In the genomic region with DNA sequence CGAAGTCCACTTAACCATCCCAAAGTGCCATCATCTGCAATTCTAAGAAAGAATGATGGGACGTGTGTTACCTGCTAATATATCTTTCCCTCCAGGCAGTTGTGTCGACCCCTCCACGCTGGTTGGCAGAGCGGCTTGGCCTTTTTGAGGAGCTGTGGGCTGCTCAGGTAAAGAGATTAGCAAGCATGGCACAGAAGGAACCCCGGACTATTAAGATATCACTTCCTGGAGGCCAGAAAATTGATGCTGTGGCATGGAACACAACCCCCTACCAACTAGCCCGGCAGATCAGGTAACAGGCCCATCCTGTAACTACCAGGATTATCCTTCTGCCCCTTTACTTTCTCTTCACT, we compare ENCODE assay signal across 8 cellular contexts. TPM values are rescaled to one million over a fixed set of nuclear protein-coding genes. Genes with fewer than 3 reads are reported as not detected.
A peak's percentile ranks its signal among the peaks of the same experiment; 100 is the strongest.
DNase-seq lines count a peak whose midpoint lies in the region; ATAC-seq, FAIRE-seq and TF ChIP-seq lines count a peak whose summit lies in the region.

No MANE protein-coding gene starts in this region.

- H2AFZ ChIP-seq in K562 (ENCODE audit: low read depth, low read length) (peak overlapping the region; percentile 87), mesenchymal stem cell (ENCODE audit: low read depth, low read length) (no peak overlapping the region)

- peak overlapping the region; percentile 90 to 94; a peak in 3 of 4 replicates for H3K9ac ChIP-seq in K562 (ENCODE audit: insufficient read depth in 1 of 2, low read depth in 2 of 2, low read length in 2 of 2)
- H3K9ac ChIP-seq in mesenchymal stem cell (ENCODE audit: low read length), result peak overlapping the region; percentile 96

- H3K4me2 ChIP-seq in K562 (ENCODE audit: insufficient read depth, low read length) (peak overlapping the region; percentile 96), mesenchymal stem cell (ENCODE audit: low read length, poor library complexity, severe bottlenecking) (peak overlapping the region; percentile 83)

- no peak overlapping the region for H2BK5ac ChIP-seq in mesenchymal stem cell (ENCODE audit: low read depth, low read length, poor library complexity, severe bottlenecking)

- H2BK120ac ChIP-seq in mesenchymal stem cell (ENCODE audit: low read depth, low read length), result no peak overlapping the region

- no peak overlapping the region for H3K23ac ChIP-seq in mesenchymal stem cell (ENCODE audit: low read length in 2 of 2)

- H3K4me1 ChIP-seq in cardiac muscle cell (ENCODE audit: low read depth) (peaks cover 8% of the 10 kb centered on the region), K562 (replicated peaks in 1 of 2; ENCODE audit: control insufficient read depth in 2 of 2, insufficient read depth in 2 of 2, low read length in 2 of 2) (peaks cover 3 to 10% of the 10 kb centered on the region in 2 experiments; a peak in 3 of 5 replicates), mesenchymal stem cell (ENCODE audit: control insufficient read depth, insufficient read depth, low read depth, low read length) (peaks cover 4% of the 10 kb centered on the region), vagina (peaks cover 10% of the 10 kb centered on the region)

- H4K8ac ChIP-seq in mesenchymal stem cell (ENCODE audit: low read length), result peak overlapping the region; percentile 96

- H4K20me1 ChIP-seq in K562 (replicated peaks; ENCODE audit: control insufficient read depth, insufficient read depth, low read length), result no peaks in the 10 kb centered on the region

- H3K79me2 ChIP-seq in K562 (ENCODE audit: control insufficient read depth, insufficient read depth, low read length), result peaks cover 18% of the 10 kb centered on the region

- TF ChIP-seq EP300 in K562 (IDR thresholded peaks at IDR 0.05; ENCODE audit: low read length), result no peak

- TF ChIP-seq CTCF in cardiac muscle cell (IDR thresholded peaks at IDR 0.05; ENCODE audit: low read depth, low read length) (no peak), K562 (IDR thresholded peaks at IDR 0.05 in 2 of 3, conservative IDR thresholded peaks at IDR 0.05 in 1 of 3; ENCODE audit: insufficient read depth in 2 of 3, low read depth in 1 of 3, low read length in 3 of 3) (no peak), vagina (IDR thresholded peaks at IDR 0.05) (no peak)

- H4K91ac ChIP-seq in mesenchymal stem cell (ENCODE audit: low read length), result peak overlapping the region; percentile 48

- TSS peak; percentile 84 for BruUV-seq in K562 (replicated peaks; lab: Mats Ljungman, UMichigan)

- H3K14ac ChIP-seq in mesenchymal stem cell (ENCODE audit: low read length in 2 of 2), result no peak overlapping the region

- POLR2A ChIA-PET in K562 (lab: Yijun Ruan, JAX), result interaction anchor here (1.0 to 1.5 kb wide), 3 partner anchors 73 to 92 kb away, joined by 3 to 4 read pairs (median 3); partner anchors contain the start of gene MCL1

- no peak overlapping the region for H2AK5ac ChIP-seq in mesenchymal stem cell (ENCODE audit: low read length, severe bottlenecking)

- H3K36me3 ChIP-seq in cardiac muscle cell, result peaks cover 23% of the 10 kb centered on the region
- H3K36me3 ChIP-seq in K562 (ENCODE audit: control insufficient read depth, insufficient read depth, low read length), result peaks cover 38% of the 10 kb centered on the region
- H3K36me3 ChIP-seq in mesenchymal stem cell (ENCODE audit: control insufficient read depth in 1 of 2, insufficient read depth in 2 of 2, low read depth in 1 of 2, low read length in 2 of 2), result peaks cover 11 to 34% of the 10 kb centered on the region in 2 experiments
- peaks cover 0 to 14% of the 10 kb centered on the region in 2 donors for H3K36me3 ChIP-seq in vagina

- H3K9me1 ChIP-seq in K562 (ENCODE audit: control insufficient read depth, insufficient read depth, low read length), result no peaks in the 10 kb centered on the region

- WGBS in K562 (ENCODE audit: insufficient coverage, low coverage, missing lambda C conversion rate), result 0% methylated on average over 7 of the region's 7 CpGs
- WGBS in mesenchymal stem cell, result 11% methylated on average over 6 of the region's 7 CpGs

- H3K79me1 ChIP-seq in mesenchymal stem cell (replicated peaks; ENCODE audit: low read length, poor library complexity, severe bottlenecking), result peaks cover 8% of the 10 kb centered on the region

- H3K9me3 ChIP-seq in cardiac muscle cell (ENCODE audit: low read depth), result no peaks in the 10 kb centered on the region
- H3K9me3 ChIP-seq in K562 (replicated peaks; ENCODE audit: control insufficient read depth, insufficient read depth, low read depth, low read length), result no peaks in the 10 kb centered on the region
- H3K9me3 ChIP-seq in mesenchymal stem cell (ENCODE audit: control insufficient read depth, low read length), result no peaks in the 10 kb centered on the region
- H3K9me3 ChIP-seq in vagina, result no peaks in the 10 kb centered on the region

- H2BK15ac ChIP-seq in mesenchymal stem cell (ENCODE audit: low read depth, poor library complexity, severe bottlenecking), result no peak overlapping the region

- in situ Hi-C loops in K562 (cut with MboI), result no loop called here

- DNase-seq in cardiac muscle cell (ENCODE audit: low read depth in 1 of 2, low spot score in 1 of 2) (no peak), Right ventricle myocardium superior (no peak), K562 (ENCODE audit: extremely low read depth in 1 of 4, low spot score in 3 of 4) (no peak), mesenchymal stem cell (no peak), vagina (ENCODE audit: extremely low spot score in 2 of 2) (no peak), OCI-M2 (lab: John Stamatoyannopoulos, UW; ENCODE audit: unreplicated experiment) (no peak)

- TF ChIP-seq RAD21 in K562 (CRISPR knock-in tag; conservative IDR thresholded peaks at IDR 0.05 in 1 of 2, IDR thresholded peaks at IDR 0.05 in 1 of 2), result no peak

- FAIRE-seq in K562 (lab: Jason Lieb, UNC), result no peak

- CTCF ChIA-PET in K562 (lab: Yijun Ruan, JAX; ENCODE audit: low intra/inter-chr PET ratio), result interaction anchor here (0.6 kb wide), 1 partner anchor 119 kb away, joined by 3 read pairs; no protein-coding TSS in a partner anchor

- peak overlapping the region; percentile 92 for H3K4me3 ChIP-seq in cardiac muscle cell
- H3K4me3 ChIP-seq in K562, result peak overlapping the region; percentile 74
- H3K4me3 ChIP-seq in mesenchymal stem cell (ENCODE audit: insufficient read depth in 1 of 2, low read depth in 1 of 2, low read length in 2 of 2), result peak overlapping the region; percentile 81 to 94
- peak overlapping the region; percentile 77 to 81 for H3K4me3 ChIP-seq in vagina

- ATAC-seq in Right ventricle myocardium superior (ENCODE audit: poor library complexity) (no peak), K562 (no peak), GM18511 (IDR thresholded peaks at IDR 0.05; ENCODE audit: unreplicated experiment) (no peak), GM21717 (IDR thresholded peaks at IDR 0.05; ENCODE audit: unreplicated experiment) (no peak)

- no peak for TF ChIP-seq POLR2A in K562 (conservative IDR thresholded peaks at IDR 0.05)
- no peak for TF ChIP-seq POLR2A in vagina (IDR thresholded peaks at IDR 0.05)

- no peak overlapping the region for H2BK12ac ChIP-seq in mesenchymal stem cell (ENCODE audit: low read length in 2 of 2)

- peak overlapping the region in 1 of 2 experiments; percentile 75 for H3K4ac ChIP-seq in mesenchymal stem cell (ENCODE audit: low read depth in 1 of 2, low read length in 2 of 2)

- H3K18ac ChIP-seq in mesenchymal stem cell (ENCODE audit: low read depth in 1 of 2, low read length in 2 of 2), result no peak overlapping the region

- H3K27me3 ChIP-seq in cardiac muscle cell (no peaks in the 10 kb centered on the region), K562 (ENCODE audit: control insufficient read depth in 2 of 2, insufficient read depth in 2 of 2, low read length in 2 of 2) (no peaks in the 10 kb centered on the region), mesenchymal stem cell (ENCODE audit: control insufficient read depth in 1 of 2, insufficient read depth in 1 of 2, low read length in 2 of 2) (no peaks in the 10 kb centered on the region), vagina (no peaks in the 10 kb centered on the region)

- intact Hi-C loops in Right ventricle myocardium superior (cut with DNase I) (no loop called here), K562 (cut with micrococcal nuclease) (loop anchor here (1.0 to 10.0 kb wide), 3 partner anchors 28 to 137 kb away; partner anchors contain the start of genes ENSA and FALEC), vagina (cut with DNase I) (no loop called here)

- no peak overlapping the region for H3K27ac ChIP-seq in cardiac muscle cell
- H3K27ac ChIP-seq in K562 (ENCODE audit: extremely low read depth, low read depth, low read length), result peak overlapping the region; percentile 74
- H3K27ac ChIP-seq in mesenchymal stem cell (ENCODE audit: low read length, poor library complexity, severe bottlenecking), result no peak overlapping the region
- H3K27ac ChIP-seq in vagina, result peak overlapping the region; percentile 76

RNA-seq across cellular contexts. Expression of gene TARS2, which starts 0.5 kb away (rescaled TPM):
- total RNA-seq in cardiac muscle cell (34.5 and 35.7 TPM in 2 replicates), Right ventricle myocardium superior (28.0 TPM), K562 (2014; rRNA removed) (40.1 and 41.6 TPM in 2 replicates), K562 (2014; rRNA removed; fragmentation: Illumina TruSeq; extraction: Trizol) (27.5 and 30.3 TPM in 2 replicates), K562 (2015; rRNA removed; fragmentation: Illumina TruSeq; extraction: Trizol) (28.2 TPM in 2 replicates), K562 (2021) (37.1 and 39.4 TPM in 2 replicates), vagina (17.4 TPM)
- polyA plus RNA-seq in cardiac muscle cell (46.8 and 62.5 TPM in 2 replicates), K562 (2011; rRNA removed) (46.7 and 54.5 TPM in 2 replicates), K562 (2014; fragmentation: Illumina TruSeq; extraction: Trizol) (62.5 and 64.2 TPM in 2 replicates), K562 (2014; fragmentation: Nextera tagmentation; extraction: Ambion mirVana) (10 to 100 TPM; 17.0 to 30.1 TPM), K562 (2014; rRNA removed) (45.5 and 46.3 TPM in 2 replicates)
- total RNA-seq in K562 (2011; cell fraction: chromatin; rRNA removed; ENCODE audit: low replicate concordance), result 83.9 and 98.9 TPM in 2 replicates
- total RNA-seq in K562 (2011; cell fraction: nucleolus; rRNA removed), result 62.9 and 65.5 TPM in 2 replicates
- 81.2 and 104 TPM in 2 replicates for total RNA-seq in K562 (2011; cell fraction: nucleoplasm; rRNA removed)
- 89.9 and 98.0 TPM in 2 replicates for polyA plus RNA-seq in K562 (2011; cell fraction: cytosol; rRNA removed)
- 61.7 and 64.6 TPM in 2 replicates for polyA plus RNA-seq in K562 (2011; cell fraction: nucleus; rRNA removed)
- polyA plus RNA-seq in K562 (2012), result 29.7 and 42.9 TPM in 2 replicates
- 40.2 and 45.0 TPM in 2 replicates for polyA minus RNA-seq in K562 (2011; rRNA and poly(A)+ RNA removed)
- 25.4 and 31.6 TPM in 2 replicates for polyA minus RNA-seq in K562 (2011; cell fraction: cytosol; rRNA and poly(A)+ RNA removed)
- 31.9 and 57.9 TPM in 2 replicates for polyA minus RNA-seq in K562 (2011; cell fraction: nucleus; rRNA and poly(A)+ RNA removed)
- 8.9 TPM for polyA plus RNA-seq in mesenchymal stem cell (2013, experiment 1 of 2)
- 7.9 TPM for polyA plus RNA-seq in mesenchymal stem cell (2013, experiment 2 of 2)

RNA-seq across cellular contexts. Expression of gene ECM1, which starts 20.2 kb away (rescaled TPM):
- total RNA-seq in cardiac muscle cell, result 0.78 and 1.9 TPM in 2 replicates
- 1.9 and 2.9 TPM in 2 replicates for polyA plus RNA-seq in cardiac muscle cell
- 16.7 TPM for total RNA-seq in Right ventricle myocardium superior
- total RNA-seq in K562 (2011; cell fraction: chromatin; rRNA removed; ENCODE audit: low replicate concordance), result 68.4 and 156 TPM in 2 replicates
- total RNA-seq in K562 (2011; cell fraction: nucleolus; rRNA removed), result 117 and 147 TPM in 2 replicates
- 110 and 118 TPM in 2 replicates for total RNA-seq in K562 (2011; cell fraction: nucleoplasm; rRNA removed)
- total RNA-seq in K562 (2014; rRNA removed), result 24.4 and 33.0 TPM in 2 replicates
- 10.7 and 11.3 TPM in 2 replicates for total RNA-seq in K562 (2014; rRNA removed; fragmentation: Illumina TruSeq; extraction: Trizol)
- total RNA-seq in K562 (2015; rRNA removed; fragmentation: Illumina TruSeq; extraction: Trizol), result 12.8 and 13.6 TPM in 2 replicates
- total RNA-seq in K562 (2021), result 30.1 and 39.3 TPM in 2 replicates
- 9.4 and 20.8 TPM in 2 replicates for polyA plus RNA-seq in K562 (2011; rRNA removed)
- 13.6 and 30.6 TPM in 2 replicates for polyA plus RNA-seq in K562 (2011; cell fraction: cytosol; rRNA removed)
- 57.5 and 132 TPM in 2 replicates for polyA plus RNA-seq in K562 (2011; cell fraction: nucleus; rRNA removed)
- 50.1 and 67.4 TPM in 2 replicates for polyA plus RNA-seq in K562 (2012)
- polyA plus RNA-seq in K562 (2014; fragmentation: Illumina TruSeq; extraction: Trizol), result 52.2 and 59.5 TPM in 2 replicates
- 1 to 10 TPM; 6.6 to 7.0 TPM for polyA plus RNA-seq in K562 (2014; fragmentation: Nextera tagmentation; extraction: Ambion mirVana)
- 16.3 and 23.9 TPM in 2 replicates for polyA plus RNA-seq in K562 (2014; rRNA removed)
- 8.1 and 9.4 TPM in 2 replicates for polyA minus RNA-seq in K562 (2011; rRNA and poly(A)+ RNA removed)
- polyA minus RNA-seq in K562 (2011; cell fraction: cytosol; rRNA and poly(A)+ RNA removed), result 14.9 and 22.9 TPM in 2 replicates
- 8.2 and 14.0 TPM in 2 replicates for polyA minus RNA-seq in K562 (2011; cell fraction: nucleus; rRNA and poly(A)+ RNA removed)
- polyA plus RNA-seq in mesenchymal stem cell (2013, experiment 1 of 2), result 165 TPM
- 158 TPM for polyA plus RNA-seq in mesenchymal stem cell (2013, experiment 2 of 2)
- 130 TPM for total RNA-seq in vagina

RNA-seq across cellular contexts. Expression of gene FALEC, which starts 27.8 kb away (rescaled TPM):
- total RNA-seq in cardiac muscle cell (3.9 TPM in 1 of 2 replicates, not detected in the other), Right ventricle myocardium superior (not detected), K562 (2014; rRNA removed) (0.33 and 1.8 TPM in 2 replicates), K562 (2014; rRNA removed; fragmentation: Illumina TruSeq; extraction: Trizol) (0.38 TPM in 1 of 2 replicates, not detected in the other), K562 (2015; rRNA removed; fragmentation: Illumina TruSeq; extraction: Trizol) (0.45 TPM in 1 of 2 replicates, not detected in the other), K562 (2021) (0.51 TPM in 1 of 2 replicates, not detected in the other), vagina (not detected)
- polyA plus RNA-seq in cardiac muscle cell (4.7 and 6.2 TPM in 2 replicates), K562 (2011; rRNA removed) (0.15 and 0.53 TPM in 2 replicates), K562 (2014; fragmentation: Illumina TruSeq; extraction: Trizol) (not detected in 2 replicates), K562 (2014; fragmentation: Nextera tagmentation; extraction: Ambion mirVana) (not detected), K562 (2014; rRNA removed) (0.56 and 0.73 TPM in 2 replicates)
- total RNA-seq in K562 (2011; cell fraction: chromatin; rRNA removed; ENCODE audit: low replicate concordance), result 0.95 and 3.3 TPM in 2 replicates
- total RNA-seq in K562 (2011; cell fraction: nucleolus; rRNA removed), result 0.92 and 1.0 TPM in 2 replicates
- 1.8 and 2.4 TPM in 2 replicates for total RNA-seq in K562 (2011; cell fraction: nucleoplasm; rRNA removed)
- polyA plus RNA-seq in K562 (2011; cell fraction: cytosol; rRNA removed), result 0.18 and 0.19 TPM in 2 replicates
- 0.58 and 0.67 TPM in 2 replicates for polyA plus RNA-seq in K562 (2011; cell fraction: nucleus; rRNA removed)
- polyA plus RNA-seq in K562 (2012), result 0.21 and 0.43 TPM in 2 replicates
- 0.63 and 0.72 TPM in 2 replicates for polyA minus RNA-seq in K562 (2011; rRNA and poly(A)+ RNA removed)
- polyA minus RNA-seq in K562 (2011; cell fraction: cytosol; rRNA and poly(A)+ RNA removed), result not detected in 2 replicates
- 1.1 TPM in 1 of 2 replicates, not detected in the other for polyA minus RNA-seq in K562 (2011; cell fraction: nucleus; rRNA and poly(A)+ RNA removed)
- polyA plus RNA-seq in mesenchymal stem cell (2013, experiment 1 of 2), result not detected
- not detected for polyA plus RNA-seq in mesenchymal stem cell (2013, experiment 2 of 2)

Comparison
In these comparisons a context has a peak if more than half of its experiments do, and no peak if none do; other contexts are left out.
1. H3K27ac ChIP-seq: peak in K562 (single experiment) and vagina (single experiment); none in cardiac muscle cell (single experiment) and mesenchymal stem cell (single experiment).
2. Peak in every context shown above with its lines, with median percentiles within 50 percentile points of each other: H3K4me3 ChIP-seq.